In genomic region chr17:76906463-76906862, GRCh38 we compare ENCODE assay signal across 1 cellular context.
A peak's percentile ranks its signal among the peaks of the same experiment; 100 is the strongest.
TF ChIP-seq lines count a peak whose summit lies in the region.

No MANE protein-coding gene starts in this region.

TF ChIP-seq in HEK293, 187 proteins besides CTCF, POLR2A, EP300 and RAD21:
- TF ChIP-seq EGR2 (tag by site-specific recombination; IDR thresholded peaks at IDR 0.05; ENCODE audit: low read depth) = peak; percentile 63; the same call in 1 of the 2 replicates
- TF ChIP-seq ZBTB48 (tag by site-specific recombination; IDR thresholded peaks at IDR 0.05) = peak; percentile 63; the same call in 1 of the 2 replicates
- no peak for TF ChIP-seq GLIS2 (tag by site-specific recombination; IDR thresholded peaks at IDR 0.05)
- peak; percentile 17; the same call in 1 of the 2 replicates for TF ChIP-seq ZFHX2 (tag by site-specific recombination; conservative IDR thresholded peaks at IDR 0.05)
- no peak for TF ChIP-seq SALL2 (tag by site-specific recombination; IDR thresholded peaks at IDR 0.05; ENCODE audit: borderline replicate concordance)
- TF ChIP-seq ZNF121 (tag by site-specific recombination; IDR thresholded peaks at IDR 0.05) = no peak
